ENCODE assay signal across 1 cellular context in the genomic region with DNA sequence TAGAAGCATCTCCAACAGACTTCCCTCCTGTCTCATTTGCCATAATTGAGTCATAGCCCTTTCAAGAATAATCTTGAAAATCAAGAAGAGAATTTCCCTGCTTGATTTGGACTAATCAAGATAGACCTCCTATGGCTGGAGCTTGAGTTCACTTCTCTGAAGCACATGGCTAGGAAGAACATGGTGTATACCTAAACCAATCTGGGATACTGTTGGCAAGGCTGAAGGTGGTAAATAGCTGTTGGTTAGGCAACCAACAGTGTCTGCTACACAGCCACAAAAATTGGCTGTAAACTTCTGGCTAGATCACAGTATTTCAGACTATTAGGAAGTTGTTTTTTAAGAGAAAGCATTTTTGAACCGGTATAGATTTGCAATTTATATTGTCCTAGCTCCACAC.
TF ChIP-seq lines count a peak whose summit lies in the region.

No MANE protein-coding gene starts in this region.

TF ChIP-seq in H1, 55 proteins besides CTCF, POLR2A, EP300 and RAD21:
- TF ChIP-seq SIRT6 (IDR thresholded peaks at IDR 0.05; ENCODE audit: low read length) (no peak), CREB1 (IDR thresholded peaks at IDR 0.05) (no peak), CEBPB (IDR thresholded peaks at IDR 0.05; ENCODE audit: low read depth, low read length) (no peak), CHD7 (IDR thresholded peaks at IDR 0.05; ENCODE audit: insufficient replicate concordance, low read length) (no peak), HDAC2 (IDR thresholded peaks at IDR 0.05; ENCODE audit: borderline replicate concordance in 1 of 2, low read depth in 2 of 2, low read length in 2 of 2) (no peak), POLR2AphosphoS5 (IDR thresholded peaks at IDR 0.05; ENCODE audit: low read depth, low read length) (no peak), JUN (IDR thresholded peaks at IDR 0.05; ENCODE audit: low read depth, low read length) (no peak), KDM1A (IDR thresholded peaks at IDR 0.05; ENCODE audit: borderline replicate concordance, low read length) (no peak)
